Comparison of ENCODE assay signal across 24 cellular contexts in genomic region chr3:78277220-78277619, GRCh38.
DNase-seq lines count a peak whose midpoint lies in the region; ATAC-seq and TF ChIP-seq lines count a peak whose summit lies in the region.
"Had no signal": no experiment of that assay in that cellular context is flagged by ENCODE, and none has a peak within 500 bp of the region (broad histone marks: within the 10 kb centered on the region; RNA-seq: fewer than 3 reads in every experiment).

No MANE protein-coding gene starts in this region.

- peak overlapping the region; percentile 10 to 50 for H3K27ac Mint-ChIP-seq in natural killer cell
- no peak overlapping the region for H3K27ac Mint-ChIP-seq in CD8-positive, alpha-beta T cell
- H3K27ac Mint-ChIP-seq: activated naive CD8-positive, alpha-beta T cell treated with anti-CD3 and anti-CD28 coated beads, Interleukin-2, amount 50 U/mL, for 24 hours; brain; T-cell had no signal

- H3K9me3 ChIP-seq in CD8-positive, alpha-beta T cell (ENCODE audit: low read length), result no peaks in the 10 kb centered on the region
- H3K9me3 ChIP-seq in suprapubic skin, result no peaks in the 10 kb centered on the region
- H3K9me3 ChIP-seq: BLaER1 treated with 17β-estradiol and CSF1 and Interleukin-3, amounts not matched to agents 10 nM and 100 nM; right lobe of liver; SJSA1; testis had no signal

- no peaks in the 10 kb centered on the region for H3K27me3 Mint-ChIP-seq in natural killer cell (ENCODE audit: low read depth in 2 of 2)
- H3K27me3 Mint-ChIP-seq in CD8-positive, alpha-beta T cell (ENCODE audit: low read depth), result no peaks in the 10 kb centered on the region
- H3K27me3 Mint-ChIP-seq: activated naive CD8-positive, alpha-beta T cell treated with anti-CD3 and anti-CD28 coated beads, Interleukin-2, amount 50 U/mL, for 24 hours; T-cell had no signal

- H3K4me1 Mint-ChIP-seq in natural killer cell, result peaks cover 22 to 26% of the 10 kb centered on the region in 2 donors
- H3K4me1 Mint-ChIP-seq in CD8-positive, alpha-beta T cell (ENCODE audit: low read depth), result no peaks in the 10 kb centered on the region
- H3K4me1 Mint-ChIP-seq: activated naive CD8-positive, alpha-beta T cell treated with anti-CD3 and anti-CD28 coated beads, Interleukin-2, amount 50 U/mL, for 24 hours; neural crest cell; T-cell had no signal

- H3K27ac ChIP-seq in CD8-positive, alpha-beta T cell (ENCODE audit: low read depth, low read length), result no peak overlapping the region
- no peak overlapping the region for H3K27ac ChIP-seq in suprapubic skin
- H3K27ac ChIP-seq: BLaER1 treated with 17β-estradiol and CSF1 and Interleukin-3, amounts not matched to agents 10 nM and 100 nM; epithelial cell of prostate; right lobe of liver; SJSA1; testis had no signal

- POLR2A ChIA-PET in CD8-positive, alpha-beta T cell (lab: Charles Lee), result no interaction called here

- TF ChIP-seq EP300 in suprapubic skin (IDR thresholded peaks at IDR 0.05), result no peak

- H3K36me3 ChIP-seq in CD8-positive, alpha-beta T cell (ENCODE audit: insufficient read depth, low read length), result no peaks in the 10 kb centered on the region
- H3K36me3 ChIP-seq in suprapubic skin, result no peaks in the 10 kb centered on the region
- H3K36me3 ChIP-seq: BLaER1 treated with 17β-estradiol and CSF1 and Interleukin-3, amounts not matched to agents 10 nM and 100 nM; right lobe of liver; SJSA1 had no signal

- H3K27me3 ChIP-seq in CD8-positive, alpha-beta T cell (ENCODE audit: insufficient read depth, low read length), result no peaks in the 10 kb centered on the region
- H3K27me3 ChIP-seq in suprapubic skin, result no peaks in the 10 kb centered on the region
- H3K27me3 ChIP-seq: BLaER1 treated with 17β-estradiol and CSF1 and Interleukin-3, amounts not matched to agents 10 nM and 100 nM; right lobe of liver; SJSA1; testis had no signal

- intact Hi-C loops in natural killer cell (cut with micrococcal nuclease), result no loop called here
- intact Hi-C loops in CD8-positive, alpha-beta T cell (cut with DNase I, micrococcal nuclease), result no loop called here

- no peaks in the 10 kb centered on the region for H3K4me1 ChIP-seq in CD8-positive, alpha-beta T cell (ENCODE audit: insufficient read depth, low read length)
- no peaks in the 10 kb centered on the region for H3K4me1 ChIP-seq in suprapubic skin
- H3K4me1 ChIP-seq: right lobe of liver, SJSA1, testis had no signal

- TF ChIP-seq CTCF in natural killer cell (IDR thresholded peaks at IDR 0.05) (no peak), GM10266 (IDR thresholded peaks at IDR 0.05; ENCODE audit: control insufficient read depth, insufficient read depth, low read depth, missing control alignments) (no peak), suprapubic skin (IDR thresholded peaks at IDR 0.05) (no peak)
- TF ChIP-seq CTCF in CD8-positive, alpha-beta T cell (IDR thresholded peaks at IDR 0.05), result no peak

- TF ChIP-seq POLR2A in suprapubic skin (IDR thresholded peaks at IDR 0.05), result no peak

- H3K4me3 ChIP-seq in CD8-positive, alpha-beta T cell (ENCODE audit: low read depth, low read length), result no peak overlapping the region
- H3K4me3 ChIP-seq in suprapubic skin, result no peak overlapping the region
- H3K4me3 ChIP-seq: BLaER1 treated with 17β-estradiol and CSF1 and Interleukin-3, amounts not matched to agents 10 nM and 100 nM; lung; right lobe of liver; SJSA1; testis had no signal

- H3K9me3 Mint-ChIP-seq in natural killer cell, result peaks cover 2 to 3% of the 10 kb centered on the region in 2 donors
- peaks cover 11% of the 10 kb centered on the region for H3K9me3 Mint-ChIP-seq in CD8-positive, alpha-beta T cell

- CTCF ChIA-PET in CD8-positive, alpha-beta T cell (lab: Charles Lee), result no interaction called here

- DNase-seq in natural killer cell (no peak), GM10266 (ENCODE audit: extremely low spot score) (no peak), suprapubic skin (ENCODE audit: low spot score in 2 of 2) (no peak)
- no peak for DNase-seq in CD8-positive, alpha-beta T cell
- DNase-seq: activated gamma-delta T cell; activated naive CD8-positive, alpha-beta T cell treated with anti-CD3 and anti-CD28 coated beads, Interleukin-2, amount 50 U/mL, for 24 hours; NCI-H1092; NCI-H526; posterior cingulate gyrus; right lobe of liver; stimulated activated CD4-positive, alpha-beta T cell treated with anti-CD3 and anti-CD28 coated beads, Interleukin-12 subunit alpha, Interleukin-12 subunit beta, amount 100 ng/mL, for 4 hours; stimulated activated CD4-positive, alpha-beta T cell treated with anti-CD3 and anti-CD28 coated beads, Interleukin-4, amount 100 ng/mL, for 24 hours; stimulated activated naive CD4-positive, alpha-beta T cell; T-cell; testis had no signal

- H3K36me3 Mint-ChIP-seq in natural killer cell, result no peaks in the 10 kb centered on the region
- no peaks in the 10 kb centered on the region for H3K36me3 Mint-ChIP-seq in CD8-positive, alpha-beta T cell
- H3K36me3 Mint-ChIP-seq: brain, T-cell had no signal

- H3K4me3 Mint-ChIP-seq in natural killer cell, result peak overlapping the region; percentile 61
- H3K4me3 Mint-ChIP-seq in CD8-positive, alpha-beta T cell, result no peak overlapping the region
- H3K4me3 Mint-ChIP-seq: activated naive CD8-positive, alpha-beta T cell treated with anti-CD3 and anti-CD28 coated beads, Interleukin-2, amount 50 U/mL, for 24 hours; brain; neural crest cell; T-cell had no signal

- 97% methylated on average over 2 of the region's 2 CpGs for WGBS in suprapubic skin

- ATAC-seq in GM18868 (IDR thresholded peaks at IDR 0.05; ENCODE audit: unreplicated experiment) (peak; percentile 69), HG02610 (IDR thresholded peaks at IDR 0.05; ENCODE audit: unreplicated experiment) (peak; percentile 73), HG03469 (IDR thresholded peaks at IDR 0.05; ENCODE audit: unreplicated experiment) (peak; percentile 53), natural killer cell (no peak)
- ATAC-seq in CD8-positive, alpha-beta T cell, result no peak
- ATAC-seq: activated naive CD8-positive, alpha-beta T cell treated with anti-CD3 and anti-CD28 coated beads, Interleukin-2, amount 50 U/mL, for 24 hours; right lobe of liver; T-cell had no signal

Comparison
In these comparisons a context has a peak if more than half of its experiments do, and no peak if none do; other contexts are left out.
1. ATAC-seq: peak in GM18868 (single experiment), HG02610 (single experiment) and HG03469 (single experiment); none in natural killer cell (0 of 3) and CD8-positive, alpha-beta T cell (single experiment).